ENCODE assay signal across 15 cellular contexts in genomic region chr1:109241841-109242301, GRCh38. TPM values are rescaled to one million over a fixed set of nuclear protein-coding genes. Genes with fewer than 3 reads are reported as not detected.
DNase-seq lines count a peak whose midpoint lies in the region; ATAC-seq and TF ChIP-seq lines count a peak whose summit lies in the region.
"Had no signal": no experiment of that assay in that cellular context is flagged by ENCODE, and none has a peak within 500 bp of the region (broad histone marks: within the 10 kb centered on the region; RNA-seq: fewer than 3 reads in every experiment).

No MANE protein-coding gene starts in this region.

- H3K4me3 ChIP-seq in breast epithelium (peak overlapping the region in 1 of 3 donors; percentile 1), RWPE2 (ENCODE audit: severe bottlenecking) (no peak overlapping the region), esophagus muscularis mucosa (no peak overlapping the region)
- H3K4me3 ChIP-seq: lower lobe of right lung had no signal

- DNase-seq in MCF 10A (ENCODE audit: unreplicated experiment) (no peak), breast epithelium (ENCODE audit: low spot score in 2 of 2) (no peak), RWPE2 (ENCODE audit: low spot score) (no peak), esophagus muscularis mucosa (ENCODE audit: extremely low spot score) (peak; percentile 80), NCI-H1417 (lab: John Stamatoyannopoulos, UW) (no peak)
- no peak for DNase-seq in stimulated activated naive B cell treated with anti-CD40 and anti-IgM and Interleukin-4, amounts not matched to agents 10 μg/mL and 1 μg/mL and 100 μg/mL, for 72 hours
- no peak for DNase-seq in activated CD4-positive, alpha-beta T cell treated with anti-CD3 and anti-CD28 coated beads, Interleukin-2, amount 10 ng/mL, durations not matched to agents 7 days and 5 days
- DNase-seq: ACHN; activated CD4-positive, alpha-beta T cell treated with anti-CD3 and anti-CD28 coated beads for 4 hours; aorta; lower lobe of right lung; NCI-H1417 treated with DMSO at 0.1 percent for 48 hours; NCI-H526 treated with DMSO at 0.1 percent for 48 hours had no signal

- intact Hi-C loops in MCF 10A (cut with micrococcal nuclease), result no loop called here
- intact Hi-C loops in breast epithelium (cut with DNase I; ENCODE audit: low total_unique reads), result no loop called here
- intact Hi-C loops in esophagus muscularis mucosa (cut with DNase I), result no loop called here

- no peak for TF ChIP-seq EP300 in esophagus muscularis mucosa (IDR thresholded peaks at IDR 0.05)

- peaks cover 59% of the 10 kb centered on the region for H3K36me3 Mint-ChIP-seq in MCF 10A (ENCODE audit: insufficient read depth, unreplicated experiment)
- peaks cover 17 to 28% of the 10 kb centered on the region in 2 donors for H3K36me3 Mint-ChIP-seq in stimulated activated naive B cell treated with anti-CD40 and anti-IgM and Interleukin-4, amounts not matched to agents 10 μg/mL and 1 μg/mL and 100 μg/mL, for 72 hours
- H3K36me3 Mint-ChIP-seq in activated CD4-positive, alpha-beta T cell treated with anti-CD3 and anti-CD28 coated beads, Interleukin-2, amount 10 ng/mL, durations not matched to agents 7 days and 5 days (ENCODE audit: low read depth), result peaks cover 16% of the 10 kb centered on the region

- H3K27ac ChIP-seq in breast epithelium (peak overlapping the region in 1 of 2 donors; percentile 66), RWPE2 (ENCODE audit: poor library complexity, severe bottlenecking) (peak overlapping the region; percentile 92), esophagus muscularis mucosa (replicated peaks in 1 of 4) (peak overlapping the region in 1 of 4 donors; percentile 62)
- H3K27ac ChIP-seq: lower lobe of right lung had no signal

- POLR2A ChIA-PET in MCF 10A (lab: Yijun Ruan, JAX), result interaction anchor here (0.6 to 4.9 kb wide), 10 partner anchors 12 to 165 kb away, joined by 3 to 68 read pairs (median 18); partner anchors contain the start of genes SARS1, TAF13 and TMEM167B
- POLR2A ChIA-PET in activated CD4-positive, alpha-beta T cell treated with anti-CD3 and anti-CD28 coated beads, Interleukin-2, amount 10 ng/mL, durations not matched to agents 7 days and 5 days (lab: Charles Lee), result no interaction called here

- TF ChIP-seq CTCF in MCF 10A (IDR thresholded peaks at IDR 0.05; ENCODE audit: unreplicated experiment) (no peak), breast epithelium (IDR thresholded peaks at IDR 0.05) (no peak), RWPE2 (IDR thresholded peaks at IDR 0.05; ENCODE audit: poor library complexity, severe bottlenecking) (no peak), esophagus muscularis mucosa (IDR thresholded peaks at IDR 0.05) (no peak)

- BruUV-seq in MCF 10A (replicated peaks; lab: Mats Ljungman, UMichigan), result TSS peak; percentile 1

- no peaks in the 10 kb centered on the region for H3K4me1 ChIP-seq in breast epithelium
- peaks cover 22% of the 10 kb centered on the region for H3K4me1 ChIP-seq in RWPE2 (ENCODE audit: insufficient read depth, poor library complexity, severe bottlenecking)
- peaks cover 26 to 41% (median 32%) of the 10 kb centered on the region in 4 donors for H3K4me1 ChIP-seq in esophagus muscularis mucosa

- TF ChIP-seq POLR2A in breast epithelium (IDR thresholded peaks at IDR 0.05) (no peak), esophagus muscularis mucosa (IDR thresholded peaks at IDR 0.05; ENCODE audit: low read depth) (no peak)

- peak overlapping the region; percentile 30 for H3K4me3 Mint-ChIP-seq in MCF 10A (ENCODE audit: unreplicated experiment)
- H3K4me3 Mint-ChIP-seq in stimulated activated naive B cell treated with anti-CD40 and anti-IgM and Interleukin-4, amounts not matched to agents 10 μg/mL and 1 μg/mL and 100 μg/mL, for 72 hours, result peak overlapping the region in 1 of 2 donors; percentile 18
- H3K4me3 Mint-ChIP-seq in activated CD4-positive, alpha-beta T cell treated with anti-CD3 and anti-CD28 coated beads, Interleukin-2, amount 10 ng/mL, durations not matched to agents 7 days and 5 days, result no peak overlapping the region

- H3K27ac Mint-ChIP-seq in MCF 10A (ENCODE audit: low read depth, unreplicated experiment), result no peak overlapping the region
- H3K27ac Mint-ChIP-seq in stimulated activated naive B cell treated with anti-CD40 and anti-IgM and Interleukin-4, amounts not matched to agents 10 μg/mL and 1 μg/mL and 100 μg/mL, for 72 hours, result peak overlapping the region; percentile 20
- H3K27ac Mint-ChIP-seq in activated CD4-positive, alpha-beta T cell treated with anti-CD3 and anti-CD28 coated beads, Interleukin-2, amount 10 ng/mL, durations not matched to agents 7 days and 5 days, result no peak overlapping the region
- H3K27ac Mint-ChIP-seq: activated T-helper 2 cell treated with anti-CD3 and anti-CD28 coated beads, Interferon-gamma antibody, Interleukin-2, Interleukin-4, amounts not matched to agents 10 μg/mL and 5 μg/mL and 100 μg/mL, durations not matched to agents 14 hours and 24 hours and 36 hours had no signal

- peaks cover 23% of the 10 kb centered on the region for H3K4me1 Mint-ChIP-seq in MCF 10A (ENCODE audit: insufficient read depth, unreplicated experiment)
- peaks cover 24 to 40% of the 10 kb centered on the region in 2 donors for H3K4me1 Mint-ChIP-seq in stimulated activated naive B cell treated with anti-CD40 and anti-IgM and Interleukin-4, amounts not matched to agents 10 μg/mL and 1 μg/mL and 100 μg/mL, for 72 hours
- H3K4me1 Mint-ChIP-seq in activated CD4-positive, alpha-beta T cell treated with anti-CD3 and anti-CD28 coated beads, Interleukin-2, amount 10 ng/mL, durations not matched to agents 7 days and 5 days, result peaks cover 13% of the 10 kb centered on the region

- H3K36me3 ChIP-seq in breast epithelium (peaks cover 6% of the 10 kb centered on the region), RWPE2 (ENCODE audit: low read depth) (peaks cover 23% of the 10 kb centered on the region), esophagus muscularis mucosa (peaks cover 15 to 27% (median 26%) of the 10 kb centered on the region in 4 donors)

- H3K9me3 Mint-ChIP-seq in MCF 10A (ENCODE audit: unreplicated experiment), result no peaks in the 10 kb centered on the region
- H3K9me3 Mint-ChIP-seq in stimulated activated naive B cell treated with anti-CD40 and anti-IgM and Interleukin-4, amounts not matched to agents 10 μg/mL and 1 μg/mL and 100 μg/mL, for 72 hours, result no peaks in the 10 kb centered on the region
- no peaks in the 10 kb centered on the region for H3K9me3 Mint-ChIP-seq in activated CD4-positive, alpha-beta T cell treated with anti-CD3 and anti-CD28 coated beads, Interleukin-2, amount 10 ng/mL, durations not matched to agents 7 days and 5 days
- H3K9me3 Mint-ChIP-seq: activated T-helper 2 cell treated with anti-CD3 and anti-CD28 coated beads, Interferon-gamma antibody, Interleukin-2, Interleukin-4, amounts not matched to agents 10 μg/mL and 5 μg/mL and 100 μg/mL, durations not matched to agents 14 hours and 24 hours and 36 hours had no signal

- WGBS in esophagus muscularis mucosa, result 28% methylated on average over 8 of the region's 8 CpGs

- CTCF ChIA-PET in MCF 10A (lab: Yijun Ruan, JAX), result interaction anchor here (1.0 kb wide), 1 partner anchor 22 kb away, joined by 5 read pairs; no protein-coding TSS in a partner anchor
- CTCF ChIA-PET in activated CD4-positive, alpha-beta T cell treated with anti-CD3 and anti-CD28 coated beads, Interleukin-2, amount 10 ng/mL, durations not matched to agents 7 days and 5 days (lab: Charles Lee), result interaction anchor here (0.6 kb wide), 1 partner anchor 243 kb away, joined by 4 read pairs; no protein-coding TSS in a partner anchor

- H3K27me3 Mint-ChIP-seq in MCF 10A (ENCODE audit: insufficient read depth, unreplicated experiment), result no peaks in the 10 kb centered on the region
- H3K27me3 Mint-ChIP-seq in stimulated activated naive B cell treated with anti-CD40 and anti-IgM and Interleukin-4, amounts not matched to agents 10 μg/mL and 1 μg/mL and 100 μg/mL, for 72 hours, result peaks cover 35 to 43% of the 10 kb centered on the region in 2 donors
- peaks cover 26% of the 10 kb centered on the region for H3K27me3 Mint-ChIP-seq in activated CD4-positive, alpha-beta T cell treated with anti-CD3 and anti-CD28 coated beads, Interleukin-2, amount 10 ng/mL, durations not matched to agents 7 days and 5 days

- ATAC-seq in RWPE2 (ENCODE audit: low read depth) (no peak), HG02798 (IDR thresholded peaks at IDR 0.05; ENCODE audit: poor library complexity, unreplicated experiment) (no peak)
- no peak for ATAC-seq in stimulated activated naive B cell treated with anti-CD40 and anti-IgM and Interleukin-4, amounts not matched to agents 10 μg/mL and 1 μg/mL and 100 μg/mL, for 72 hours (replicated peaks)

- H3K27me3 ChIP-seq in breast epithelium, result no peaks in the 10 kb centered on the region
- H3K27me3 ChIP-seq in RWPE2 (ENCODE audit: insufficient read depth, poor library complexity, severe bottlenecking), result no peaks in the 10 kb centered on the region
- H3K27me3 ChIP-seq in esophagus muscularis mucosa, result no peaks in the 10 kb centered on the region

- no peaks in the 10 kb centered on the region for H3K9me3 ChIP-seq in breast epithelium
- H3K9me3 ChIP-seq in RWPE2 (ENCODE audit: severe bottlenecking), result no peaks in the 10 kb centered on the region
- no peaks in the 10 kb centered on the region for H3K9me3 ChIP-seq in esophagus muscularis mucosa
- H3K9me3 ChIP-seq: lower lobe of right lung had no signal

RNA-seq across cellular contexts. Expression of gene CELSR2, which starts 7.5 kb away (rescaled TPM):
- total RNA-seq in MCF 10A (2022) (6.9 and 7.2 TPM in 2 replicates), breast epithelium (10 to 100 TPM in 2 of 3 donors, 1 to 10 TPM in 1; 1.3 to 19.5 (median 13.8) TPM), esophagus muscularis mucosa (10 to 100 TPM in 2 of 4 donors, 1 to 10 TPM in 2; 7.8 to 20.4 (median 10.5) TPM)
- 1 to 10 TPM; 5.2 to 5.3 TPM for total RNA-seq in activated CD4-positive, alpha-beta T cell treated with anti-CD3 and anti-CD28 coated beads, Interleukin-2, amount 10 ng/mL, durations not matched to agents 7 days and 5 days

RNA-seq across cellular contexts. Expression of gene SARS1, which starts 28.2 kb away (rescaled TPM):
- total RNA-seq in MCF 10A (2022), result 381 and 492 TPM in 2 replicates
- total RNA-seq in breast epithelium, result 100 to 1,000 TPM; 146 to 172 (median 161) TPM
- total RNA-seq in esophagus muscularis mucosa, result 100 to 1,000 TPM; 125 to 180 (median 144) TPM
- total RNA-seq in activated CD4-positive, alpha-beta T cell treated with anti-CD3 and anti-CD28 coated beads, Interleukin-2, amount 10 ng/mL, durations not matched to agents 7 days and 5 days, result 100 to 1,000 TPM; 138 to 140 TPM

RNA-seq across cellular contexts. Expression of gene PSRC1, which starts 41.1 kb away (rescaled TPM):
- total RNA-seq in MCF 10A (2022), result 13.0 and 19.4 TPM in 2 replicates
- total RNA-seq in breast epithelium, result 1 to 10 TPM; 4.2 to 5.9 (median 4.3) TPM
- 10 to 100 TPM in 1 of 4 donors, 1 to 10 TPM in 3; 5.3 to 12.5 (median 6.4) TPM for total RNA-seq in esophagus muscularis mucosa
- total RNA-seq in activated CD4-positive, alpha-beta T cell treated with anti-CD3 and anti-CD28 coated beads, Interleukin-2, amount 10 ng/mL, durations not matched to agents 7 days and 5 days, result 10 to 100 TPM; 32.7 to 34.5 TPM
